Comparison of ENCODE assay signal across 28 cellular contexts in the genomic region with DNA sequence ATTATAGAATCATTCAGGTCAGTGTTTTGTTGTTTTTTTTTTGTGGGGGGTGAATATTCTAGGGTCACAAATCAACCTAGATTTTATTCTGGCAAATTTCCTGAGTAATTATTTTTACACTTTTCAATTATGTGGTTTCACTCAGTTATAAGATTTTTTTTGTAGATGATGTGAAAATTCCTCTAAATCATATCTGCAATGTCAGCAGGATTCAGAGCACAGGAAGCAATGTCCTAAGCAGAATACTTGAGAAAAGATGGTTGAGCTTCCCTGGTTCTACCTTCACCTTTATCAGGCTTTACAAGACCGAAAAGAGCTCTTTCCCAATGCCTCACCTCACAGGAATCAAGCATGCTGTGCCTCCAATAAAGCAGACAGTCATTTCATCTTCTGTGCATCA.
"Had no signal": no experiment of that assay in that cellular context is flagged by ENCODE, and none has a peak within 500 bp of the region (broad histone marks: within the 10 kb centered on the region; RNA-seq: fewer than 3 reads in every experiment).

No MANE protein-coding gene starts in this region.

- H3K4me3 ChIP-seq: neural progenitor cell, ovary, psoas muscle, skin epidermis, smooth muscle cell, spleen, suprapubic skin, testis, tibial artery, transverse colon, upper lobe of right lung, uterus had no signal

- H3K4me1 ChIP-seq: neural progenitor cell, parathyroid adenoma, psoas muscle, spleen, suprapubic skin, testis, tibial artery, transverse colon, upper lobe of right lung, uterus had no signal

- H3K36me3 ChIP-seq: neural progenitor cell, ovary, spleen, suprapubic skin, tibial artery, transverse colon, upper lobe of right lung, uterus had no signal

- H3K4me2 ChIP-seq: neural progenitor cell, smooth muscle cell had no signal

- H2AFZ ChIP-seq: neural progenitor cell, parathyroid adenoma had no signal

- H3K9me3 ChIP-seq: ovary, psoas muscle, spleen, suprapubic skin, testis, tibial artery, transverse colon, upper lobe of right lung, uterus had no signal

- DNase-seq: natural killer cell; occipital lobe; ovary; posterior cingulate gyrus; psoas muscle; right cardiac atrium; spleen; stimulated activated CD4-positive, alpha-beta T cell treated with anti-CD3 and anti-CD28 coated beads, Interleukin-12 subunit alpha, Interleukin-12 subunit beta, amount 100 ng/mL, for 4 hours; stimulated activated CD4-positive, alpha-beta T cell treated with anti-CD3 and anti-CD28 coated beads, Interleukin-1b, Interleukin-23, amount 100 ng/mL, for 48 hours; stimulated activated CD4-positive, alpha-beta T cell treated with anti-CD3 and anti-CD28 coated beads, Interleukin-4, amount 100 ng/mL, for 1 hour; stimulated activated CD4-positive, alpha-beta T cell treated with anti-CD3 and anti-CD28 coated beads, Interleukin-4, amount 100 ng/mL, for 4 hours; stimulated activated CD8-positive, alpha-beta memory T cell treated with anti-CD3 and anti-CD28 coated beads, Interleukin-4, amount 100 ng/mL, for 48 hours; stimulated activated naive CD4-positive, alpha-beta T cell; stimulated activated naive CD8-positive, alpha-beta T cell treated with anti-CD3 and anti-CD28 coated beads, Interleukin-15, amount 100 ng/mL, for 72 hours; stimulated activated naive CD8-positive, alpha-beta T cell treated with anti-CD3 and anti-CD28 coated beads, Interleukin-15, Interleukin-2, amounts not matched to agents 100 U/mL and 50 U/mL, for 24 hours; substantia nigra; testis; tibial artery; transverse colon; upper lobe of right lung; uterus had no signal

- H3K79me2 ChIP-seq: parathyroid adenoma had no signal

- ATAC-seq: natural killer cell; psoas muscle; right cardiac atrium; sciatic nerve; stimulated activated memory B cell treated with anti-CD40 and anti-IgM and Interleukin-4, amounts not matched to agents 10 μg/mL and 1 μg/mL and 100 μg/mL, for 72 hours; stimulated activated naive CD8-positive, alpha-beta T cell treated with anti-CD3 and anti-CD28 coated beads, Interleukin-15, amount 100 ng/mL, for 72 hours; stimulated activated naive CD8-positive, alpha-beta T cell treated with anti-CD3 and anti-CD28 coated beads, Interleukin-15, Interleukin-2, amounts not matched to agents 100 U/mL and 50 U/mL, for 24 hours; upper lobe of right lung had no signal

- H3K9ac ChIP-seq: neural progenitor cell, parathyroid adenoma had no signal

- H3K27me3 ChIP-seq: neural progenitor cell, ovary, spleen, suprapubic skin, testis, tibial artery, transverse colon, upper lobe of right lung, uterus had no signal

- H3K27ac ChIP-seq: neural progenitor cell, ovary, parathyroid adenoma, psoas muscle, skin epidermis, spleen, suprapubic skin, testis, tibial artery, transverse colon, upper lobe of right lung, uterus had no signal
